In genomic region chr13:66339214-66339613, GRCh38 we compare ENCODE assay signal across 18 cellular contexts.
"Had no signal": no experiment of that assay in that cellular context is flagged by ENCODE, and none has a peak within 500 bp of the region (broad histone marks: within the 10 kb centered on the region; RNA-seq: fewer than 3 reads in every experiment).

No MANE protein-coding gene starts in this region.

- DNase-seq: IMR-90, KG1, MM.1S, NCI-H1105, NCI-H1417, NCI-H1436 treated with DMSO at 0.1 percent for 48 hours, NCI-H1694, NCI-H187 treated with DMSO at 0.1 percent for 48 hours, NCI-H2029 treated with DMSO at 0.1 percent for 48 hours, NCI-H2171 treated with DMSO at 0.1 percent for 48 hours, NCI-H524, NCI-H526 treated with DMSO at 0.1 percent for 48 hours, NCI-H748 treated with DMSO at 0.1 percent for 48 hours, PC-3, SHP77 had no signal

- ATAC-seq: HepG2, Panc1, PC-3 had no signal

- H3K27ac ChIP-seq: RWPE1 had no signal
